In genomic region chr10:112981553-112981952, GRCh38 we compare ENCODE assay signal across 8 cellular contexts. TPM values are rescaled to one million over a fixed set of nuclear protein-coding genes. Genes with fewer than 3 reads are reported as not detected.
DNase-seq lines count a peak whose midpoint lies in the region; ATAC-seq and TF ChIP-seq lines count a peak whose summit lies in the region.

No MANE protein-coding gene starts in this region.

- intact Hi-C loops in testis (cut with DNase I; ENCODE audit: low total_unique reads) = no loop called here

- peak; percentile 96 for ATAC-seq in HG03108 (IDR thresholded peaks at IDR 0.05; ENCODE audit: unreplicated experiment)

- no peaks in the 10 kb centered on the region for H3K9me3 ChIP-seq in testis

- H3K9me3 Mint-ChIP-seq in activated CD4-positive, alpha-beta memory T cell treated with anti-CD3 and anti-CD28 coated beads, Interleukin-2, amount 10 ng/mL, durations not matched to agents 7 days and 5 days = no peaks in the 10 kb centered on the region

- 79 to 87% methylated on average over 7 of the region's 7 CpGs for WGBS in testis, 2 donors

- no peak overlapping the region for H3K27ac ChIP-seq in testis

- CTCF ChIA-PET in activated CD4-positive, alpha-beta memory T cell treated with anti-CD3 and anti-CD28 coated beads, Interleukin-2, amount 10 ng/mL, durations not matched to agents 7 days and 5 days (lab: Charles Lee) = no interaction called here

- TF ChIP-seq POLR2A in testis (IDR thresholded peaks at IDR 0.05) = no peak

- no peak overlapping the region for H3K27ac Mint-ChIP-seq in activated CD4-positive, alpha-beta memory T cell treated with anti-CD3 and anti-CD28 coated beads, Interleukin-2, amount 10 ng/mL, durations not matched to agents 7 days and 5 days

- peaks cover 6% of the 10 kb centered on the region for H3K4me1 Mint-ChIP-seq in activated CD4-positive, alpha-beta memory T cell treated with anti-CD3 and anti-CD28 coated beads, Interleukin-2, amount 10 ng/mL, durations not matched to agents 7 days and 5 days

- POLR2A ChIA-PET in activated CD4-positive, alpha-beta memory T cell treated with anti-CD3 and anti-CD28 coated beads, Interleukin-2, amount 10 ng/mL, durations not matched to agents 7 days and 5 days (lab: Charles Lee) = no interaction called here

- no peak overlapping the region for H3K4me3 ChIP-seq in testis

- H3K27me3 ChIP-seq in testis = no peaks in the 10 kb centered on the region

- peaks cover 3% of the 10 kb centered on the region for H3K4me1 ChIP-seq in testis

- no peak overlapping the region for H3K4me3 Mint-ChIP-seq in activated CD4-positive, alpha-beta memory T cell treated with anti-CD3 and anti-CD28 coated beads, Interleukin-2, amount 10 ng/mL, durations not matched to agents 7 days and 5 days

- TF ChIP-seq CTCF in testis (IDR thresholded peaks at IDR 0.05) = no peak

- H3K36me3 ChIP-seq in testis (ENCODE audit: low read depth, missing control alignments) = no peaks in the 10 kb centered on the region

- peaks cover 68% of the 10 kb centered on the region for H3K27me3 Mint-ChIP-seq in activated CD4-positive, alpha-beta memory T cell treated with anti-CD3 and anti-CD28 coated beads, Interleukin-2, amount 10 ng/mL, durations not matched to agents 7 days and 5 days

- no peaks in the 10 kb centered on the region for H3K36me3 Mint-ChIP-seq in activated CD4-positive, alpha-beta memory T cell treated with anti-CD3 and anti-CD28 coated beads, Interleukin-2, amount 10 ng/mL, durations not matched to agents 7 days and 5 days (ENCODE audit: low read depth)

- DNase-seq in AML-193 (lab: John Stamatoyannopoulos, UW) = peak; percentile 3 to 5
- DNase-seq in GM19240 (ENCODE audit: insufficient read length, low spot score) = peak; percentile 13
- DNase-seq in activated CD4-positive, alpha-beta memory T cell treated with anti-CD3 and anti-CD28 coated beads, Interleukin-2, amount 10 ng/mL, durations not matched to agents 7 days and 5 days = peak; percentile 28
- DNase-seq in NOMO-1 treated with dmso at 0.1 percent for 144 hours (lab: John Stamatoyannopoulos, UW; ENCODE audit: unreplicated experiment) = no peak
- no peak for DNase-seq in testis
- DNase-seq in NCI-H2171 treated with DMSO at 0.1 percent for 48 hours (lab: John Stamatoyannopoulos, UW) = no peak
- no peak for DNase-seq in iPS-NIHi11 (ENCODE audit: low spot score)

RNA-seq across cellular contexts. Expression of gene TCF7L2, which starts 31.5 kb away (rescaled TPM):
- under 1 TPM; 0.60 to 0.76 TPM for total RNA-seq in activated CD4-positive, alpha-beta memory T cell treated with anti-CD3 and anti-CD28 coated beads, Interleukin-2, amount 10 ng/mL, durations not matched to agents 7 days and 5 days
- 10 to 100 TPM; 23.3 to 25.4 TPM for total RNA-seq in testis
- polyA plus RNA-seq in testis (ENCODE audit: insufficient read depth, low read depth, low replicate concordance) = 18.5 TPM

Comparison
In these comparisons a context has a peak if more than half of its experiments do, and no peak if none do; other contexts are left out.
1. DNase-seq: peak in AML-193 (2 of 2), GM19240 (single experiment) and activated CD4-positive, alpha-beta memory T cell treated with anti-CD3 and anti-CD28 coated beads, Interleukin-2, amount 10 ng/mL, durations not matched to agents 7 days and 5 days (single experiment); none in NOMO-1 treated with dmso at 0.1 percent for 144 hours (single experiment), testis (single experiment), NCI-H2171 treated with DMSO at 0.1 percent for 48 hours (single experiment) and iPS-NIHi11 (single experiment).
2. RNA of gene TCF7L2, which starts 31.5 kb away (total RNA-seq): 23.3 to 25.4 TPM in testis; 0.60 to 0.76 TPM in activated CD4-positive, alpha-beta memory T cell treated with anti-CD3 and anti-CD28 coated beads, Interleukin-2, amount 10 ng/mL, durations not matched to agents 7 days and 5 days; every median in the first group is over 10 times any median in the second.